1 cellular context compared by ENCODE assay signal in the genomic region with DNA sequence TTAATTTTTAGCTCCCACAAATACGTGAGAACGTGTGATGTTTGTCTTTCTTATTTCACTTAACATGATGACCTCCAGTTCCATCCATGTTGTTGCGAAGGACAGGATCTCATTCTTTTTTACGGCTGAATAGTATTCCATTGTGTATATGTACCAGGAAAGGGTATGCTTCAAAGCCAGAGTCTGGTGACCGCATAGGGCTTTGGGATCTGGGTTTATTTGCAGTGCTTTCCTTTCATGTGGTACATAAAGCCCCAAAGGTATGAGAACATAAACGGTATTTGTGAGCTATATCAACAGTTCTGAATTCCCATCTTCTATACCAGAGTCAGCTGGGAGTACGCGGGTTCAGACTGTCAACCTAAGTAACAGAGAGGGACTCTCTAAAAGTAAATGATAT.
TF ChIP-seq lines count a peak whose summit lies in the region.

No MANE protein-coding gene starts in this region.

TF ChIP-seq in HepG2, 621 proteins besides CTCF, POLR2A, EP300 and RAD21 (continued from another document):
- TF ChIP-seq ZNF790 (CRISPR knock-in tag; IDR thresholded peaks at IDR 0.05; ENCODE audit: borderline replicate concordance) (no peak), SRY (CRISPR knock-in tag; IDR thresholded peaks at IDR 0.05) (no peak), SRF (IDR thresholded peaks at IDR 0.05; ENCODE audit: low read depth, low read length) (no peak), KAT2B (IDR thresholded peaks at IDR 0.05; ENCODE audit: borderline replicate concordance, low read depth, low read length) (no peak), HMG20B (CRISPR knock-in tag; conservative IDR thresholded peaks at IDR 0.05) (0 out of 2 replicates have a peak, but pooled peaks have one; percentile 15), AHR (CRISPR knock-in tag; IDR thresholded peaks at IDR 0.05) (no peak), NPAS2 (CRISPR knock-in tag; IDR thresholded peaks at IDR 0.05; ENCODE audit: borderline replicate concordance) (no peak), ZNF274 (CRISPR knock-in tag; IDR thresholded peaks at IDR 0.05) (no peak), KDM1A (CRISPR knock-in tag; IDR thresholded peaks at IDR 0.05) (peak; percentile 75), NCOA2 (CRISPR knock-in tag; IDR thresholded peaks at IDR 0.05) (0 out of 2 replicates have a peak, but pooled peaks have one; percentile 15)
